In the genomic region with DNA sequence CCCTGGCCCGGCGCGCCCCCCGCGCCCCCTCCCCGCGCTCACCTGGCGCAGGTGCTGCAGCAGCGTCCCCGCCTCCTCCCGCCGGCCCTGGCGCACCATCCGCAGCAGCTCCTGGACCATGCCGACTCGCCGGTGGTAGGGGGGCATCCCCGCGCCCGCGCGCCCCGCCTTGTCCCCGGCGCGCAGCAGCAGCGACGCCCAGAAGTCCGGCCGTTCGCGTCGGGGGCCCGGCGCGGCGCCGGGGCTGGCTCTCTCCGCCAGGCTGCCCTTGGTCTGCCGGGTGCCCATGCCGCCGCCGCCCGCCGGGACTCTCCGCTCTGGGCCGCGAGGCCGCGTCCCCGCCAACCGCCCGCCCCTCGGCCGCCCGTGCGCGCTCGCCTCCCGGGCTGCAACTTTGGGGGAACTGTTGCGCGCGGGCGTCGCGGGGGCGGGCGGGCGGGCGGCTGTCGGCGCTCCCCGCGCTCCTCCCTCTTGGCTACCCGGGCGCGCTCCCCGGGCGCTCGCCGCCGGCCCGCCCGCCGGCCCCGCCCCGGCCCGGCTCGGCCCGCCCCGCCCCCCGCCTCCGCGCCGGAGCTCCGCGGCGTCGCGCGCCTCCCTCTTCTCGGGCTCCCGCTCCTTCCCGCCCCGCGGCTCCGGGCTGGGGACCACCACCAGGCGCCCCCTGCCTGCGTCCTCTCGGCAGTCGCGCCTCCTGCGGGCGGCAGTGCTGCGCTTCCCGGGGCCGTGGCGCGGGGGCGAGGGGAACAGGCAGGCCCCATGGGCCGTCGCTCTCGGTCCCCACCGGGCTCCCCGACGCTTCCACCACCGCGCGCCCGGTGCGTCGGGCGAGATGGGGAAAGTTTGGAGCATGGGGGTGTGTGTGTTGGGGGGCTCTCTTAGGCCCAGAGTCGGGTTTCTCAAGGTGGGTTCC, we compare ENCODE assay signal across 8 cellular contexts. TPM values are rescaled to one million over a fixed set of nuclear protein-coding genes. Genes with fewer than 3 reads are reported as not detected.
DNase-seq lines count a peak whose midpoint lies in the region; ATAC-seq, FAIRE-seq and TF ChIP-seq lines count a peak whose summit lies in the region.

Gene LRRC75A (minus strand): TSS at position 491 of the 910 bp plus-strand sequence. CDS start 203 bp downstream, at position 288.

- no peaks in the 10 kb centered on the region for H3K79me2 ChIP-seq in DOHH2 (ENCODE audit: control insufficient read depth, low read length)
- H3K79me2 ChIP-seq in K562 (ENCODE audit: control insufficient read depth, insufficient read depth, low read length) = no peaks in the 10 kb centered on the region

- no peaks in the 10 kb centered on the region for H3K36me3 ChIP-seq in DOHH2 (ENCODE audit: control insufficient read depth, low read length)
- no peaks in the 10 kb centered on the region for H3K36me3 ChIP-seq in K562 (ENCODE audit: control insufficient read depth, insufficient read depth, low read length)
- no peaks in the 10 kb centered on the region for H3K36me3 ChIP-seq in iPS-20b (ENCODE audit: insufficient read depth, low read depth, low read length)
- no peaks in the 10 kb centered on the region for H3K36me3 ChIP-seq in spleen

- H3K4me3 Mint-ChIP-seq in T-helper 1 cell treated with Interleukin-12 subunit alpha and Interleukin-12 subunit beta and Interleukin-4 antibody, amounts not matched to agents 30 μg/mL and 1 μg/mL, for 36 hours = peak within 1 kb of the TSS; percentile 71

- TF ChIP-seq CTCF in DOHH2 (IDR thresholded peaks at IDR 0.05; ENCODE audit: low read depth, low read length, poor library complexity, severe bottlenecking) = no peak
- peak in 1 of 3 experiments; percentile 62; a peak in 2 of 6 replicates for TF ChIP-seq CTCF in K562 (IDR thresholded peaks at IDR 0.05 in 2 of 3, conservative IDR thresholded peaks at IDR 0.05 in 1 of 3; ENCODE audit: insufficient read depth in 2 of 3, low read depth in 1 of 3, low read length in 3 of 3)
- TF ChIP-seq CTCF in spleen (IDR thresholded peaks at IDR 0.05 in 8 of 11, conservative IDR thresholded peaks at IDR 0.05 in 3 of 11) = peak in 4 of 11 experiments; percentile 12 to 23 (median 18)

- no peaks in the 10 kb centered on the region for H3K9me2 ChIP-seq in DOHH2 (replicated peaks; ENCODE audit: control insufficient read depth, low read length)

- WGBS in K562 (ENCODE audit: insufficient coverage, low coverage, missing lambda C conversion rate) = 5% methylated on average over 12 of the region's 134 CpGs
- 1% methylated on average over 17 to 133 of the region's 134 CpGs for WGBS in spleen, 5 donors

- H3K27ac Mint-ChIP-seq in T-helper 1 cell treated with Interleukin-12 subunit alpha and Interleukin-12 subunit beta and Interleukin-4 antibody, amounts not matched to agents 30 μg/mL and 1 μg/mL, for 36 hours = no peak within 1 kb of the TSS

- H3K36me3 Mint-ChIP-seq in T-helper 1 cell treated with Interleukin-12 subunit alpha and Interleukin-12 subunit beta and Interleukin-4 antibody, amounts not matched to agents 30 μg/mL and 1 μg/mL, for 36 hours (ENCODE audit: low read depth) = peaks cover 2% of the 10 kb centered on the region

- peaks cover 61% of the 10 kb centered on the region for H3K27me3 Mint-ChIP-seq in T-helper 1 cell treated with Interleukin-12 subunit alpha and Interleukin-12 subunit beta and Interleukin-4 antibody, amounts not matched to agents 30 μg/mL and 1 μg/mL, for 36 hours (ENCODE audit: low read depth)

- H3K9me3 Mint-ChIP-seq in T-helper 1 cell treated with Interleukin-12 subunit alpha and Interleukin-12 subunit beta and Interleukin-4 antibody, amounts not matched to agents 30 μg/mL and 1 μg/mL, for 36 hours = no peaks in the 10 kb centered on the region

- no peak for TF ChIP-seq EP300 in K562 (IDR thresholded peaks at IDR 0.05; ENCODE audit: low read length)

- TF ChIP-seq POLR2A in K562 (conservative IDR thresholded peaks at IDR 0.05) = no peak
- no peak for TF ChIP-seq POLR2A in spleen (IDR thresholded peaks at IDR 0.05)

- no TSS peak for BruUV-seq in K562 (replicated peaks; lab: Mats Ljungman, UMichigan)

- H3K4me3 ChIP-seq in DOHH2 (ENCODE audit: low read length) = peak within 1 kb of the TSS; percentile 57
- H3K4me3 ChIP-seq in K562 = peak within 1 kb of the TSS; percentile 28
- peak within 1 kb of the TSS; percentile 70 for H3K4me3 ChIP-seq in iPS-20b (ENCODE audit: low read length)
- H3K4me3 ChIP-seq in spleen = peak within 1 kb of the TSS; percentile 55 to 90 (median 72)

- ATAC-seq in HG03432 (IDR thresholded peaks at IDR 0.05; ENCODE audit: unreplicated experiment) (peak; percentile 63), K562 (peak; percentile 91), GM21367 (IDR thresholded peaks at IDR 0.05; ENCODE audit: unreplicated experiment) (no peak)

- intact Hi-C loops in K562 (cut with micrococcal nuclease) (no loop called here), spleen (cut with DNase I; ENCODE audit: low total_unique reads) (no loop called here)

- POLR2A ChIA-PET in K562 (lab: Yijun Ruan, JAX) = no interaction called here

- in situ Hi-C loops in K562 (cut with MboI) = no loop called here

- H3K27ac ChIP-seq in DOHH2 (ENCODE audit: low read depth, low read length) = no peak within 1 kb of the TSS
- H3K27ac ChIP-seq in K562 (ENCODE audit: extremely low read depth, low read depth, low read length) = no peak within 1 kb of the TSS
- no peak within 1 kb of the TSS for H3K27ac ChIP-seq in iPS-20b (ENCODE audit: low read length)
- peak within 1 kb of the TSS in 7 of 8 donors; percentile 22 to 73 (median 62) for H3K27ac ChIP-seq in spleen

- peak within 1 kb of the TSS in 1 of 2 experiments; percentile 76; a peak in 2 of 4 replicates for H3K9ac ChIP-seq in K562 (ENCODE audit: insufficient read depth in 1 of 2, low read depth in 2 of 2, low read length in 2 of 2)
- H3K9ac ChIP-seq in iPS-20b (ENCODE audit: low read depth, low read length) = peak within 1 kb of the TSS; percentile 60; the same call in 1 of the 2 replicates

- TF ChIP-seq RAD21 in K562 (CRISPR knock-in tag; conservative IDR thresholded peaks at IDR 0.05 in 1 of 2, IDR thresholded peaks at IDR 0.05 in 1 of 2) = no peak

- H4K20me1 ChIP-seq in DOHH2 (ENCODE audit: control insufficient read depth, insufficient read depth, low read depth, low read length) (no peaks in the 10 kb centered on the region), K562 (replicated peaks; ENCODE audit: control insufficient read depth, insufficient read depth, low read length) (no peaks in the 10 kb centered on the region)

- H3K4me2 ChIP-seq in DOHH2 (ENCODE audit: low read length) (peak within 1 kb of the TSS; percentile 58), K562 (ENCODE audit: insufficient read depth, low read length) (peak within 1 kb of the TSS; percentile 46)

- H3K27me3 ChIP-seq in DOHH2 (ENCODE audit: control insufficient read depth, low read length) (peaks cover 66% of the 10 kb centered on the region), K562 (ENCODE audit: control insufficient read depth in 2 of 2, insufficient read depth in 2 of 2, low read length in 2 of 2) (peaks cover 7 to 34% of the 10 kb centered on the region in 2 experiments; a peak in 4 of 5 replicates), iPS-20b (ENCODE audit: insufficient read depth, low read length) (peaks cover 43% of the 10 kb centered on the region), spleen (replicated peaks in 1 of 7) (peaks cover 0 to 20% (median 0%) of the 10 kb centered on the region in 7 donors)

- DNase-seq in K562 (ENCODE audit: extremely low read depth in 1 of 4, low spot score in 3 of 4) (peak; percentile 50 to 91 (median 84)), spleen (peak; percentile 88), NCI-H2029 treated with DMSO at 0.1 percent for 48 hours (lab: John Stamatoyannopoulos, UW) (no peak)

- no peaks in the 10 kb centered on the region for H3K9me1 ChIP-seq in K562 (ENCODE audit: control insufficient read depth, insufficient read depth, low read length)

- H3K4me1 Mint-ChIP-seq in T-helper 1 cell treated with Interleukin-12 subunit alpha and Interleukin-12 subunit beta and Interleukin-4 antibody, amounts not matched to agents 30 μg/mL and 1 μg/mL, for 36 hours (ENCODE audit: low read depth) = peaks cover 4% of the 10 kb centered on the region

- H3K4me1 ChIP-seq in DOHH2 (ENCODE audit: control insufficient read depth, low read length) = peaks cover 2% of the 10 kb centered on the region; the same call in 1 of the 2 replicates
- peaks cover 20 to 27% of the 10 kb centered on the region in 2 experiments; a peak in 4 of 5 replicates for H3K4me1 ChIP-seq in K562 (replicated peaks in 1 of 2; ENCODE audit: control insufficient read depth in 2 of 2, insufficient read depth in 2 of 2, low read length in 2 of 2)
- peaks cover 26% of the 10 kb centered on the region for H3K4me1 ChIP-seq in iPS-20b (ENCODE audit: insufficient read depth, low read length)
- H3K4me1 ChIP-seq in spleen = peaks cover 20 to 58% (median 45%) of the 10 kb centered on the region in 6 donors

- no peak for FAIRE-seq in K562 (lab: Jason Lieb, UNC)

- H3K9me3 ChIP-seq in DOHH2 (ENCODE audit: control insufficient read depth, insufficient read depth, low read length) (no peaks in the 10 kb centered on the region), K562 (replicated peaks; ENCODE audit: control insufficient read depth, insufficient read depth, low read depth, low read length) (no peaks in the 10 kb centered on the region), iPS-20b (ENCODE audit: insufficient read depth, low read depth, low read length) (no peaks in the 10 kb centered on the region), spleen (no peaks in the 10 kb centered on the region)

- peak within 1 kb of the TSS; percentile 79 for H2AFZ ChIP-seq in K562 (ENCODE audit: low read depth, low read length)

- CTCF ChIA-PET in K562 (lab: Yijun Ruan, JAX; ENCODE audit: low intra/inter-chr PET ratio) = no interaction called here

- no peaks in the 10 kb centered on the region for H3F3A ChIP-seq in DOHH2 (ENCODE audit: control insufficient read depth, insufficient read depth)

RNA-seq across cellular contexts. Expression of gene LRRC75A, which starts in this region (rescaled TPM):
- total RNA-seq in K562 (2011; cell fraction: chromatin; rRNA removed; ENCODE audit: low replicate concordance) = 0.18 and 0.30 TPM in 2 replicates
- 0.13 and 0.33 TPM in 2 replicates for total RNA-seq in K562 (2011; cell fraction: nucleolus; rRNA removed)
- total RNA-seq in K562 (2011; cell fraction: nucleoplasm; rRNA removed) = 0.23 and 0.29 TPM in 2 replicates
- not detected in 2 replicates for total RNA-seq in K562 (2014; rRNA removed)
- total RNA-seq in K562 (2014; rRNA removed; fragmentation: Illumina TruSeq; extraction: Trizol) = not detected in 2 replicates
- not detected in 2 replicates for total RNA-seq in K562 (2015; rRNA removed; fragmentation: Illumina TruSeq; extraction: Trizol)
- total RNA-seq in K562 (2021) = 0.04 TPM in 1 of 2 replicates, not detected in the other
- 0.05 and 0.07 TPM in 2 replicates for polyA plus RNA-seq in K562 (2011; rRNA removed)
- polyA plus RNA-seq in K562 (2011; cell fraction: cytosol; rRNA removed) = not detected in 2 replicates
- 0.03 and 0.07 TPM in 2 replicates for polyA plus RNA-seq in K562 (2011; cell fraction: nucleus; rRNA removed)
- 0.61 and 0.75 TPM in 2 replicates for polyA plus RNA-seq in K562 (2012)
- polyA plus RNA-seq in K562 (2014; fragmentation: Illumina TruSeq; extraction: Trizol) = not detected in 2 replicates
- under 1 TPM; 0.08 to 0.34 TPM for polyA plus RNA-seq in K562 (2014; fragmentation: Nextera tagmentation; extraction: Ambion mirVana)
- 0.05 TPM in 1 of 2 replicates, not detected in the other for polyA plus RNA-seq in K562 (2014; rRNA removed)
- not detected in 2 replicates for polyA minus RNA-seq in K562 (2011; rRNA and poly(A)+ RNA removed)
- polyA minus RNA-seq in K562 (2011; cell fraction: cytosol; rRNA and poly(A)+ RNA removed) = not detected in 2 replicates
- 0.11 and 0.13 TPM in 2 replicates for polyA minus RNA-seq in K562 (2011; cell fraction: nucleus; rRNA and poly(A)+ RNA removed)
- 10 to 100 TPM; 12.1 to 26.4 (median 22.3) TPM for total RNA-seq in spleen
- polyA plus RNA-seq in spleen = 10 to 100 TPM in 1 of 3 donors, 1 to 10 TPM in 2; 4.2 to 10.5 (median 4.8) TPM

Comparison
In these comparisons a context has a peak if more than half of its experiments do, and no peak if none do; other contexts are left out.
1. RNA of gene LRRC75A (total RNA-seq): 12.1 to 26.4 TPM in spleen; 0.04 to 0.33 TPM in K562; every median in the first group is over 4 times any median in the second.
2. Peak in DNase-seq, ATAC-seq, H3K4me3 ChIP-seq and H3K4me2 ChIP-seq in K562; RNA of the gene not detected or under 1 TPM.
3. H3K27ac ChIP-seq: peak in spleen (7 of 8); none in DOHH2 (single experiment), K562 (single experiment) and iPS-20b (single experiment).
4. Peak in every context shown above with its lines, with median percentiles within 50 percentile points of each other: H3K4me3 ChIP-seq.